13 cellular contexts compared by ENCODE assay signal in the genomic region with DNA sequence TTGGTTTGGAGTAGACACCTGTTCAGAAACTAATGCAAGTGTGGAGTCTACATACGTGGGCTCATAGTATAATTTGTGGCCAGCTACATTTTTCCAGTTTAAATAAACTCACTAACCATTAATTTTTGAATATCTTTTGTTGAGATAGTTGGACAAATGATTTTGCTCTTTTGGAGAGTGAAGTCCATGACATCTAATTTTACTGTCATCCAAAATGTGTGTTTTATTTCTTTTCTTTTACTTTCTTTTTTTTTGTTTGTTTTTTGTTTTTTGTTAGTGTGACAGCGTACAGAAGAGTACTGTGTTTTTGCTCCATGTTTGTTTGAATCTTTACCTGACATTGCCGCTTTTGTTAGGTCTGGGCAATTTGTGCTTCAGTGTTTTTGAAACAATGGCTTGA. TPM values are rescaled to one million over a fixed set of nuclear protein-coding genes. Genes with fewer than 3 reads are reported as not detected.
DNase-seq lines count a peak whose midpoint lies in the region; ATAC-seq and TF ChIP-seq lines count a peak whose summit lies in the region.
"Had no signal": no experiment of that assay in that cellular context is flagged by ENCODE, and none has a peak within 500 bp of the region (broad histone marks: within the 10 kb centered on the region; RNA-seq: fewer than 3 reads in every experiment).

No MANE protein-coding gene starts in this region.

- no peak overlapping the region for H3K27ac ChIP-seq in CD8-positive, alpha-beta T cell (ENCODE audit: low read depth, low read length)
- H3K27ac ChIP-seq in HUES64 (ENCODE audit: low read depth, low read length) = no peak overlapping the region
- no peak overlapping the region for H3K27ac ChIP-seq in uterus
- peak overlapping the region in 3 of 10 donors; percentile 2 to 50 (median 38) for H3K27ac ChIP-seq in heart right ventricle
- no peak overlapping the region for H3K27ac ChIP-seq in body of pancreas
- H3K27ac ChIP-seq: lower lobe of right lung had no signal

- intact Hi-C loops in CD8-positive, alpha-beta T cell (cut with DNase I, micrococcal nuclease) = no loop called here
- intact Hi-C loops in natural killer cell (cut with micrococcal nuclease) (no loop called here), uterus (cut with DNase I; ENCODE audit: low total_unique reads) (no loop called here), heart right ventricle (cut with DNase I) (loop anchor here in 3 of 10 donors (5.0 to 10.0 kb wide), 3 partner anchors 43 to 63 kb away; partner anchors contain the start of genes LAMTOR5 (in 1 of the 3) and SLC16A4 (in 1 of the 3)), body of pancreas (cut with DNase I) (no loop called here)

- CTCF ChIA-PET in CD8-positive, alpha-beta T cell (lab: Charles Lee) = interaction anchor here (0.7 to 11.7 kb wide), 2 partner anchors 139 to 642 kb away, joined by 3 to 135 read pairs; partner anchors contain the start of gene KCNC4

- no peaks in the 10 kb centered on the region for H3K9me3 Mint-ChIP-seq in CD8-positive, alpha-beta T cell
- no peaks in the 10 kb centered on the region for H3K9me3 Mint-ChIP-seq in activated naive CD8-positive, alpha-beta T cell treated with anti-CD3 and anti-CD28 coated beads, Interleukin-2, amount 50 U/mL, for 24 hours
- H3K9me3 Mint-ChIP-seq in natural killer cell = no peaks in the 10 kb centered on the region

- no peak overlapping the region for H3K4me3 ChIP-seq in CD8-positive, alpha-beta T cell (ENCODE audit: low read depth, low read length)
- peak overlapping the region; percentile 23; the same call in 1 of the 2 replicates for H3K4me3 ChIP-seq in HUES64 (ENCODE audit: low read length)
- H3K4me3 ChIP-seq in uterus = no peak overlapping the region
- H3K4me3 ChIP-seq in heart right ventricle = peak overlapping the region in 3 of 10 donors; percentile 80 to 91 (median 85)
- no peak overlapping the region for H3K4me3 ChIP-seq in body of pancreas
- H3K4me3 ChIP-seq: lower lobe of right lung had no signal

- H3K36me3 Mint-ChIP-seq in CD8-positive, alpha-beta T cell = peaks cover 79% of the 10 kb centered on the region
- peaks cover 82% of the 10 kb centered on the region for H3K36me3 Mint-ChIP-seq in activated naive CD8-positive, alpha-beta T cell treated with anti-CD3 and anti-CD28 coated beads, Interleukin-2, amount 50 U/mL, for 24 hours (ENCODE audit: low read depth)
- peaks cover 10% of the 10 kb centered on the region for H3K36me3 Mint-ChIP-seq in natural killer cell

- H3K9me3 ChIP-seq in CD8-positive, alpha-beta T cell (ENCODE audit: low read length) = no peaks in the 10 kb centered on the region
- H3K9me3 ChIP-seq in HUES64 (ENCODE audit: insufficient read depth, low read depth, low read length) (no peaks in the 10 kb centered on the region), uterus (no peaks in the 10 kb centered on the region), heart right ventricle (no peaks in the 10 kb centered on the region), body of pancreas (no peaks in the 10 kb centered on the region)
- H3K9me3 ChIP-seq: lower lobe of right lung had no signal

- peaks cover 86% of the 10 kb centered on the region for H3K4me1 Mint-ChIP-seq in CD8-positive, alpha-beta T cell (ENCODE audit: low read depth)
- peaks cover 90% of the 10 kb centered on the region for H3K4me1 Mint-ChIP-seq in activated naive CD8-positive, alpha-beta T cell treated with anti-CD3 and anti-CD28 coated beads, Interleukin-2, amount 50 U/mL, for 24 hours
- H3K4me1 Mint-ChIP-seq in natural killer cell = peaks cover 84 to 87% of the 10 kb centered on the region in 2 donors

- POLR2A ChIA-PET in CD8-positive, alpha-beta T cell (lab: Charles Lee) = no interaction called here

- peaks cover 24% of the 10 kb centered on the region for H3K36me3 ChIP-seq in CD8-positive, alpha-beta T cell (ENCODE audit: insufficient read depth, low read length)
- H3K36me3 ChIP-seq in HUES64 (ENCODE audit: insufficient read depth, low read length) = peaks cover 81% of the 10 kb centered on the region
- H3K36me3 ChIP-seq in uterus = no peaks in the 10 kb centered on the region
- peaks cover 0 to 77% (median 14%) of the 10 kb centered on the region in 9 donors for H3K36me3 ChIP-seq in heart right ventricle
- peaks cover 0 to 2% of the 10 kb centered on the region in 2 donors for H3K36me3 ChIP-seq in body of pancreas (replicated peaks in 1 of 2; ENCODE audit: insufficient read depth in 1 of 2, low read depth in 2 of 2)

- WGBS in HUES64 = 91% methylated on average over 2 of the region's 3 CpGs
- 68 to 73% methylated on average over 3 of the region's 3 CpGs for WGBS in heart right ventricle, 2 donors
- 75 to 81% methylated on average over 3 of the region's 3 CpGs for WGBS in body of pancreas, 2 donors

- no peak for ATAC-seq in CD8-positive, alpha-beta T cell
- ATAC-seq in activated naive CD8-positive, alpha-beta T cell treated with anti-CD3 and anti-CD28 coated beads, Interleukin-2, amount 50 U/mL, for 24 hours = no peak
- no peak for ATAC-seq in natural killer cell
- no peak for ATAC-seq in heart right ventricle
- no peak for ATAC-seq in body of pancreas
- ATAC-seq: lower lobe of right lung had no signal

- H3K27me3 ChIP-seq in CD8-positive, alpha-beta T cell (ENCODE audit: insufficient read depth, low read length) = no peaks in the 10 kb centered on the region
- H3K27me3 ChIP-seq in HUES64 (ENCODE audit: insufficient read depth, low read length) (no peaks in the 10 kb centered on the region), uterus (no peaks in the 10 kb centered on the region), heart right ventricle (no peaks in the 10 kb centered on the region), body of pancreas (no peaks in the 10 kb centered on the region)

- TF ChIP-seq POLR2A in uterus (IDR thresholded peaks at IDR 0.05) = no peak
- TF ChIP-seq POLR2A in body of pancreas (IDR thresholded peaks at IDR 0.05) = no peak

- H3K27ac Mint-ChIP-seq in CD8-positive, alpha-beta T cell = no peak overlapping the region
- peak overlapping the region; percentile 91 for H3K27ac Mint-ChIP-seq in activated naive CD8-positive, alpha-beta T cell treated with anti-CD3 and anti-CD28 coated beads, Interleukin-2, amount 50 U/mL, for 24 hours
- no peak overlapping the region for H3K27ac Mint-ChIP-seq in natural killer cell

- no peak for TF ChIP-seq CTCF in CD8-positive, alpha-beta T cell (IDR thresholded peaks at IDR 0.05)
- no peak for TF ChIP-seq CTCF in natural killer cell (IDR thresholded peaks at IDR 0.05)
- no peak for TF ChIP-seq CTCF in uterus (IDR thresholded peaks at IDR 0.05)
- no peak for TF ChIP-seq CTCF in heart right ventricle (IDR thresholded peaks at IDR 0.05)
- no peak for TF ChIP-seq CTCF in body of pancreas (IDR thresholded peaks at IDR 0.05)

- H3K4me1 ChIP-seq in CD8-positive, alpha-beta T cell (ENCODE audit: insufficient read depth, low read length) = peaks cover 71% of the 10 kb centered on the region
- H3K4me1 ChIP-seq in HUES64 (ENCODE audit: insufficient read depth, low read length) (peaks cover 82% of the 10 kb centered on the region), uterus (peaks cover 7 to 20% of the 10 kb centered on the region in 2 donors), heart right ventricle (peaks cover 16 to 94% (median 91%) of the 10 kb centered on the region in 9 donors), body of pancreas (peaks cover 71% of the 10 kb centered on the region)

- no peaks in the 10 kb centered on the region for H3K27me3 Mint-ChIP-seq in CD8-positive, alpha-beta T cell (ENCODE audit: low read depth)
- H3K27me3 Mint-ChIP-seq in activated naive CD8-positive, alpha-beta T cell treated with anti-CD3 and anti-CD28 coated beads, Interleukin-2, amount 50 U/mL, for 24 hours = no peaks in the 10 kb centered on the region
- H3K27me3 Mint-ChIP-seq in natural killer cell (ENCODE audit: low read depth in 2 of 2) = no peaks in the 10 kb centered on the region

- no peak for DNase-seq in CD8-positive, alpha-beta T cell
- DNase-seq in activated naive CD8-positive, alpha-beta T cell treated with anti-CD3 and anti-CD28 coated beads, Interleukin-2, amount 50 U/mL, for 24 hours = no peak
- DNase-seq in natural killer cell (no peak), uterus (no peak), heart right ventricle (no peak), body of pancreas (no peak)
- no peak for DNase-seq in stimulated activated CD4-positive, alpha-beta T cell treated with anti-CD3 and anti-CD28 coated beads, Interleukin-4, amount 100 ng/mL, for 4 hours
- DNase-seq: activated T-cell treated with anti-CD3 and anti-CD28 coated beads, Interleukin-2, amount 50 U/mL, for 1 hour; Calu3; cerebellar nuclear complex; lower lobe of right lung; NCI-H1694 treated with DMSO at 0.1 percent for 48 hours had no signal

- H3K4me3 Mint-ChIP-seq in CD8-positive, alpha-beta T cell = peak overlapping the region; percentile 74
- no peak overlapping the region for H3K4me3 Mint-ChIP-seq in activated naive CD8-positive, alpha-beta T cell treated with anti-CD3 and anti-CD28 coated beads, Interleukin-2, amount 50 U/mL, for 24 hours
- H3K4me3 Mint-ChIP-seq in natural killer cell = peak overlapping the region; percentile 75

- H3K9ac ChIP-seq in HUES64 (ENCODE audit: low read depth, low read length) = no peak overlapping the region

RNA-seq across cellular contexts. Expression of gene RBM15, which starts 5.0 kb away (rescaled TPM):
- 10 to 100 TPM; 57.1 to 59.3 TPM for total RNA-seq in CD8-positive, alpha-beta T cell
- polyA plus RNA-seq in HUES64 (2013, experiment 1 of 2) = 14.6 TPM
- 15.2 TPM for polyA plus RNA-seq in HUES64 (2013, experiment 2 of 2)
- 100 to 1,000 TPM in 1 of 3 donors, 10 to 100 TPM in 2; 81.8 to 109 (median 87.0) TPM for total RNA-seq in natural killer cell
- total RNA-seq in uterus = 10 to 100 TPM in 3 of 4 donors, 1 to 10 TPM in 1; 9.2 to 71.1 (median 20.8) TPM
- 10 to 100 TPM; 15.4 to 22.3 (median 19.4) TPM for total RNA-seq in heart right ventricle
- 1 to 10 TPM; 1.4 to 5.9 TPM for polyA plus RNA-seq in heart right ventricle
- 10 to 100 TPM; 21.4 to 25.9 TPM for total RNA-seq in body of pancreas

RNA-seq across cellular contexts. Expression of gene SLC16A4, which starts 46.7 kb away (rescaled TPM):
- under 1 TPM in 1 of 2 experiments, not detected in 1; 0.24 TPM for total RNA-seq in CD8-positive, alpha-beta T cell
- polyA plus RNA-seq in HUES64 (2013, experiment 1 of 2) = 1.00 TPM
- 1.6 TPM for polyA plus RNA-seq in HUES64 (2013, experiment 2 of 2)
- total RNA-seq in natural killer cell (under 1 TPM; 0.30 to 0.40 (median 0.34) TPM), uterus (10 to 100 TPM in 1 of 4 donors, 1 to 10 TPM in 3; 2.3 to 11.3 (median 4.6) TPM), heart right ventricle (1 to 10 TPM; 1.3 to 3.5 (median 2.4) TPM), body of pancreas (1 to 10 TPM; 3.6 TPM)
- 1 to 10 TPM; 1.5 to 3.4 TPM for polyA plus RNA-seq in heart right ventricle
